17 cellular contexts compared by ENCODE assay signal in genomic region chr2:34729845-34730244, GRCh38.
DNase-seq lines count a peak whose midpoint lies in the region; ATAC-seq and TF ChIP-seq lines count a peak whose summit lies in the region.
"Had no signal": no experiment of that assay in that cellular context is flagged by ENCODE, and none has a peak within 500 bp of the region (broad histone marks: within the 10 kb centered on the region; RNA-seq: fewer than 3 reads in every experiment).

No MANE protein-coding gene starts in this region.

- no peaks in the 10 kb centered on the region for H3K79me2 ChIP-seq in neural cell (replicated peaks; ENCODE audit: insufficient read depth, low read length)

- TF ChIP-seq POLR2A in vagina (IDR thresholded peaks at IDR 0.05) = no peak

- H3K27me3 ChIP-seq in neural cell (ENCODE audit: insufficient read depth, low read depth, low read length) (no peaks in the 10 kb centered on the region), vagina (no peaks in the 10 kb centered on the region)
- H3K27me3 ChIP-seq in naive thymus-derived CD4-positive, alpha-beta T cell (ENCODE audit: control insufficient read depth in 2 of 2, insufficient read depth in 2 of 2, low read length in 2 of 2) = no peaks in the 10 kb centered on the region
- H3K27me3 ChIP-seq: BLaER1 treated with 17β-estradiol and CSF1 and Interleukin-3, amounts not matched to agents 10 nM and 100 nM had no signal

- intact Hi-C loops in naive thymus-derived CD4-positive, alpha-beta T cell (cut with micrococcal nuclease) = no loop called here
- intact Hi-C loops in vagina (cut with DNase I) = no loop called here

- no peak for TF ChIP-seq CTCF in neural cell (IDR thresholded peaks at IDR 0.05; ENCODE audit: poor library complexity, severe bottlenecking)
- no peak for TF ChIP-seq CTCF in vagina (IDR thresholded peaks at IDR 0.05)

- no peaks in the 10 kb centered on the region for H4K20me1 ChIP-seq in neural cell (ENCODE audit: insufficient read depth)
- H4K20me1 ChIP-seq: BLaER1 treated with 17β-estradiol and CSF1 and Interleukin-3, amounts not matched to agents 10 nM and 100 nM had no signal

- TF ChIP-seq EP300 in neural cell (conservative IDR thresholded peaks at IDR 0.05; ENCODE audit: poor library complexity, severe bottlenecking) = peak; percentile 98

- H3K9me3 ChIP-seq in neural cell (ENCODE audit: low read length) = no peaks in the 10 kb centered on the region
- no peaks in the 10 kb centered on the region for H3K9me3 ChIP-seq in naive thymus-derived CD4-positive, alpha-beta T cell (ENCODE audit: control insufficient read depth in 2 of 3, low read length in 3 of 3)
- H3K9me3 ChIP-seq in vagina = no peaks in the 10 kb centered on the region
- H3K9me3 ChIP-seq: BLaER1 treated with 17β-estradiol and CSF1 and Interleukin-3, amounts not matched to agents 10 nM and 100 nM; HAP-1 had no signal

- H3K9me3 Mint-ChIP-seq in naive thymus-derived CD4-positive, alpha-beta T cell = peaks cover 0 to 6% (median 0%) of the 10 kb centered on the region in 11 donors

- POLR2A ChIA-PET in naive thymus-derived CD4-positive, alpha-beta T cell (lab: Charles Lee) = no interaction called here

- no peaks in the 10 kb centered on the region for H3K27me3 Mint-ChIP-seq in naive thymus-derived CD4-positive, alpha-beta T cell
- H3K27me3 Mint-ChIP-seq: B cell had no signal

- H3K36me3 Mint-ChIP-seq in naive thymus-derived CD4-positive, alpha-beta T cell = no peaks in the 10 kb centered on the region
- H3K36me3 Mint-ChIP-seq: CD8-positive, alpha-beta T cell had no signal

- H2AFZ ChIP-seq in neural cell (ENCODE audit: low read depth, low read length) = no peak overlapping the region

- ATAC-seq in naive thymus-derived CD4-positive, alpha-beta T cell = no peak
- ATAC-seq: CD8-positive, alpha-beta T cell; HepG2 had no signal

- H3K36me3 ChIP-seq in neural cell (ENCODE audit: insufficient read depth, low read length) = no peaks in the 10 kb centered on the region
- no peaks in the 10 kb centered on the region for H3K36me3 ChIP-seq in naive thymus-derived CD4-positive, alpha-beta T cell (ENCODE audit: control insufficient read depth in 2 of 3, insufficient read depth in 3 of 3, low read length in 3 of 3)
- no peaks in the 10 kb centered on the region for H3K36me3 ChIP-seq in vagina
- H3K36me3 ChIP-seq: BLaER1 treated with 17β-estradiol and CSF1 and Interleukin-3, amounts not matched to agents 10 nM and 100 nM; HAP-1 had no signal

- no peak overlapping the region for H3K4me3 Mint-ChIP-seq in naive thymus-derived CD4-positive, alpha-beta T cell
- H3K4me3 Mint-ChIP-seq: B cell; CD8-positive, alpha-beta T cell had no signal

- no peaks in the 10 kb centered on the region for H3K9me2 ChIP-seq in neural cell (ENCODE audit: insufficient read depth, low read length)

- TF ChIP-seq RAD21 in neural cell (conservative IDR thresholded peaks at IDR 0.05) = peak; percentile 24

- H3K4me3 ChIP-seq in neural cell (ENCODE audit: low read length) = no peak overlapping the region
- no peak overlapping the region for H3K4me3 ChIP-seq in naive thymus-derived CD4-positive, alpha-beta T cell (ENCODE audit: low read length)
- no peak overlapping the region for H3K4me3 ChIP-seq in vagina
- H3K4me3 ChIP-seq: BLaER1 treated with 17β-estradiol and CSF1 and Interleukin-3, amounts not matched to agents 10 nM and 100 nM; HAP-1 had no signal

- H3F3A ChIP-seq in neural cell (ENCODE audit: insufficient read depth, low read length, poor library complexity, severe bottlenecking) = no peaks in the 10 kb centered on the region

- peak overlapping the region; percentile 17 for H3K4me2 ChIP-seq in neural cell (ENCODE audit: low read length)
- H3K4me2 ChIP-seq: BLaER1 treated with 17β-estradiol and CSF1 and Interleukin-3, amounts not matched to agents 10 nM and 100 nM had no signal

- CTCF ChIA-PET in naive thymus-derived CD4-positive, alpha-beta T cell (lab: Charles Lee) = no interaction called here

- peaks cover 0 to 3% (median 0%) of the 10 kb centered on the region in 7 donors for H3K4me1 Mint-ChIP-seq in naive thymus-derived CD4-positive, alpha-beta T cell
- H3K4me1 Mint-ChIP-seq: B cell had no signal

- H3K27ac ChIP-seq in neural cell (ENCODE audit: low read length) = peak overlapping the region; percentile 41
- H3K27ac ChIP-seq in naive thymus-derived CD4-positive, alpha-beta T cell (ENCODE audit: low read depth, low read length) = no peak overlapping the region
- no peak overlapping the region for H3K27ac ChIP-seq in vagina
- H3K27ac ChIP-seq: BLaER1 treated with 17β-estradiol and CSF1 and Interleukin-3, amounts not matched to agents 10 nM and 100 nM had no signal

- DNase-seq in Ammon's horn (ENCODE audit: low spot score) = peak; percentile 3
- peak; percentile 47 for DNase-seq in ecto neural progenitor cell (ENCODE audit: low spot score)
- peak; percentile 4 for DNase-seq in retina
- DNase-seq in NCI-H187 (lab: John Stamatoyannopoulos, UW) = no peak
- no peak for DNase-seq in naive thymus-derived CD4-positive, alpha-beta T cell
- DNase-seq in vagina (ENCODE audit: extremely low spot score in 2 of 2) = no peak
- DNase-seq: 8988T; CD8-positive, alpha-beta T cell; DMS 273 treated with DMSO at 0.1 percent for 48 hours; DMS53; DND-41; EL had no signal

- no peaks in the 10 kb centered on the region for H3K4me1 ChIP-seq in naive thymus-derived CD4-positive, alpha-beta T cell (ENCODE audit: control insufficient read depth in 2 of 2, insufficient read depth in 2 of 2, low read length in 2 of 2)
- no peaks in the 10 kb centered on the region for H3K4me1 ChIP-seq in vagina
- H3K4me1 ChIP-seq: BLaER1 treated with 17β-estradiol and CSF1 and Interleukin-3, amounts not matched to agents 10 nM and 100 nM; HAP-1 had no signal

- no peak overlapping the region for H3K27ac Mint-ChIP-seq in naive thymus-derived CD4-positive, alpha-beta T cell
- H3K27ac Mint-ChIP-seq: B cell; CD8-positive, alpha-beta T cell had no signal

- no peak overlapping the region for H3K9ac ChIP-seq in neural cell (ENCODE audit: low read length)
- H3K9ac ChIP-seq: BLaER1 treated with 17β-estradiol and CSF1 and Interleukin-3, amounts not matched to agents 10 nM and 100 nM had no signal

TF ChIP-seq in neural cell, 6 proteins besides CTCF, POLR2A, EP300 and RAD21:
- TF ChIP-seq REST (IDR thresholded peaks at IDR 0.05; ENCODE audit: borderline replicate concordance) (peak; percentile 83), POLR2AphosphoS5 (IDR thresholded peaks at IDR 0.05) (peak; percentile 82), MXI1 (conservative IDR thresholded peaks at IDR 0.05; ENCODE audit: poor library complexity, severe bottlenecking) (no peak)

Comparison
In these comparisons a context has a peak if more than half of its experiments do, and no peak if none do; other contexts are left out.
1. DNase-seq: peak in Ammon's horn (single experiment), ecto neural progenitor cell (single experiment) and retina (single experiment); none in NCI-H187 (0 of 2), naive thymus-derived CD4-positive, alpha-beta T cell (0 of 9) and vagina (0 of 2).